ENCODE assay signal across 8 cellular contexts in genomic region chr1:181424786-181425403, GRCh38. TPM values are rescaled to one million over a fixed set of nuclear protein-coding genes. Genes with fewer than 3 reads are reported as not detected.
DNase-seq lines count a peak whose midpoint lies in the region; ATAC-seq and TF ChIP-seq lines count a peak whose summit lies in the region.

No MANE protein-coding gene starts in this region.

- no peak overlapping the region for H3K27ac Mint-ChIP-seq in T-helper 1 cell treated with Interleukin-12 subunit alpha and Interleukin-12 subunit beta and Interleukin-4 antibody, amounts not matched to agents 30 μg/mL and 1 μg/mL, for 36 hours

- 2 to 18% (median 15%) methylated on average over 7 to 16 of the region's 16 CpGs for WGBS in adrenal gland, 4 donors

- H3K4me1 ChIP-seq in adrenal gland (replicated peaks in 1 of 2) (no peaks in the 10 kb centered on the region), right atrium auricular region (no peaks in the 10 kb centered on the region)

- TF ChIP-seq POLR2A in adrenal gland (IDR thresholded peaks at IDR 0.05), result no peak

- H3K27me3 Mint-ChIP-seq in T-helper 1 cell treated with Interleukin-12 subunit alpha and Interleukin-12 subunit beta and Interleukin-4 antibody, amounts not matched to agents 30 μg/mL and 1 μg/mL, for 36 hours (ENCODE audit: low read depth), result peaks cover 26% of the 10 kb centered on the region

- peak; percentile 68 for DNase-seq in Ammon's horn (ENCODE audit: low spot score)
- peak; percentile 84 for DNase-seq in NCI-H1436 (lab: John Stamatoyannopoulos, UW)
- DNase-seq in adrenal gland, result peak; percentile 64 to 93 (median 78)
- DNase-seq in right atrium auricular region (ENCODE audit: low spot score), result peak; percentile 63
- peak; percentile 81 for DNase-seq in sciatic nerve (ENCODE audit: low spot score)

- ATAC-seq in GM19455 (IDR thresholded peaks at IDR 0.05; ENCODE audit: unreplicated experiment), result peak; percentile 58
- peak; percentile 47 for ATAC-seq in sciatic nerve
- no peak for ATAC-seq in HG03039 (IDR thresholded peaks at IDR 0.05; ENCODE audit: unreplicated experiment)

- H3K36me3 ChIP-seq in adrenal gland (replicated peaks in 1 of 2) (no peaks in the 10 kb centered on the region), right atrium auricular region (no peaks in the 10 kb centered on the region)

- H3K4me1 Mint-ChIP-seq in T-helper 1 cell treated with Interleukin-12 subunit alpha and Interleukin-12 subunit beta and Interleukin-4 antibody, amounts not matched to agents 30 μg/mL and 1 μg/mL, for 36 hours (ENCODE audit: low read depth), result peaks cover 6% of the 10 kb centered on the region

- intact Hi-C loops in adrenal gland (cut with DNase I), result loop anchor here (2.0 to 5.0 kb wide), 2 partner anchors 233 to 234 kb away; no protein-coding TSS in a partner anchor
- intact Hi-C loops in sciatic nerve (cut with DNase I), result loop anchor here (5.0 kb wide), 1 partner anchor 238 kb away; no protein-coding TSS in a partner anchor

- H3K27me3 ChIP-seq in adrenal gland, result peaks cover 5% of the 10 kb centered on the region
- no peaks in the 10 kb centered on the region for H3K27me3 ChIP-seq in right atrium auricular region

- H3K9me3 ChIP-seq in adrenal gland (replicated peaks in 1 of 3) (no peaks in the 10 kb centered on the region), right atrium auricular region (no peaks in the 10 kb centered on the region)

- peak overlapping the region; percentile 50 for H3K4me3 Mint-ChIP-seq in T-helper 1 cell treated with Interleukin-12 subunit alpha and Interleukin-12 subunit beta and Interleukin-4 antibody, amounts not matched to agents 30 μg/mL and 1 μg/mL, for 36 hours

- no peaks in the 10 kb centered on the region for H3K36me3 Mint-ChIP-seq in T-helper 1 cell treated with Interleukin-12 subunit alpha and Interleukin-12 subunit beta and Interleukin-4 antibody, amounts not matched to agents 30 μg/mL and 1 μg/mL, for 36 hours (ENCODE audit: low read depth)

- TF ChIP-seq CTCF in adrenal gland (IDR thresholded peaks at IDR 0.05) (peak; percentile 96 to 98 (median 97)), right atrium auricular region (IDR thresholded peaks at IDR 0.05) (peak; percentile 98)

- H3K27ac ChIP-seq in adrenal gland (no peak overlapping the region), right atrium auricular region (no peak overlapping the region)

- no peak overlapping the region for H3K4me3 ChIP-seq in adrenal gland
- H3K4me3 ChIP-seq in right atrium auricular region, result no peak overlapping the region

- H3K9me3 Mint-ChIP-seq in T-helper 1 cell treated with Interleukin-12 subunit alpha and Interleukin-12 subunit beta and Interleukin-4 antibody, amounts not matched to agents 30 μg/mL and 1 μg/mL, for 36 hours, result no peaks in the 10 kb centered on the region

RNA-seq across cellular contexts. Expression of gene CACNA1E, which starts 58.4 kb away (rescaled TPM):
- total RNA-seq in adrenal gland (1 to 10 TPM in 3 of 8 donors, under 1 TPM in 2, not detected in 3; 0.08 to 3.2 (median 1.6) TPM), right atrium auricular region (1 to 10 TPM; 1.7 to 2.2 TPM), sciatic nerve (0.04 TPM)
- 1 to 10 TPM in 2 of 3 donors, under 1 TPM in 1; 0.34 to 2.7 (median 1.3) TPM for polyA plus RNA-seq in adrenal gland
